In genomic region chr7:108340856-108341411, GRCh38 we compare ENCODE assay signal across 1 cellular context.
A peak's percentile ranks its signal among the peaks of the same experiment; 100 is the strongest.
TF ChIP-seq lines count a peak whose summit lies in the region.

No MANE protein-coding gene starts in this region.

TF ChIP-seq in HepG2, 621 proteins besides CTCF, POLR2A, EP300 and RAD21 (continued from another document and continues in another):
- 0 out of 2 replicates have a peak, but pooled peaks have one; percentile 24 for TF ChIP-seq KMT2B (CRISPR knock-in tag; IDR thresholded peaks at IDR 0.05)
- no peak for TF ChIP-seq KLF6 (CRISPR knock-in tag; IDR thresholded peaks at IDR 0.05)
- TF ChIP-seq MAX (IDR thresholded peaks at IDR 0.05): 0 out of 2 replicates have a peak, but pooled peaks have one; percentile 14
- TF ChIP-seq ESRRA (CRISPR knock-in tag; IDR thresholded peaks at IDR 0.05; ENCODE audit: low read depth): 0 out of 2 replicates have a peak, but pooled peaks have one; percentile 24
- peak; percentile 53; the same call in 1 of the 2 replicates for TF ChIP-seq RARA (CRISPR knock-in tag; IDR thresholded peaks at IDR 0.05)
- TF ChIP-seq HMG20A (CRISPR knock-in tag; IDR thresholded peaks at IDR 0.05; ENCODE audit: borderline replicate concordance): peak; percentile 44; the same call in 1 of the 2 replicates
- 0 out of 2 replicates have a peak, but pooled peaks have one; percentile 42 for TF ChIP-seq ZMYM2 (CRISPR knock-in tag; IDR thresholded peaks at IDR 0.05)
- TF ChIP-seq ZSCAN22 (CRISPR knock-in tag; IDR thresholded peaks at IDR 0.05): no peak
- peak; percentile 83 for TF ChIP-seq ZSCAN29 (CRISPR knock-in tag; conservative IDR thresholded peaks at IDR 0.05)
- TF ChIP-seq HNF4G (IDR thresholded peaks at IDR 0.05; ENCODE audit: borderline replicate concordance, low read depth, low read length): peak; percentile 57; the same call in 1 of the 2 replicates
- peak; percentile 88 for TF ChIP-seq HNF4G (CRISPR knock-in tag; IDR thresholded peaks at IDR 0.05; ENCODE audit: borderline replicate concordance, low read depth)
- TF ChIP-seq, protein P1, sequence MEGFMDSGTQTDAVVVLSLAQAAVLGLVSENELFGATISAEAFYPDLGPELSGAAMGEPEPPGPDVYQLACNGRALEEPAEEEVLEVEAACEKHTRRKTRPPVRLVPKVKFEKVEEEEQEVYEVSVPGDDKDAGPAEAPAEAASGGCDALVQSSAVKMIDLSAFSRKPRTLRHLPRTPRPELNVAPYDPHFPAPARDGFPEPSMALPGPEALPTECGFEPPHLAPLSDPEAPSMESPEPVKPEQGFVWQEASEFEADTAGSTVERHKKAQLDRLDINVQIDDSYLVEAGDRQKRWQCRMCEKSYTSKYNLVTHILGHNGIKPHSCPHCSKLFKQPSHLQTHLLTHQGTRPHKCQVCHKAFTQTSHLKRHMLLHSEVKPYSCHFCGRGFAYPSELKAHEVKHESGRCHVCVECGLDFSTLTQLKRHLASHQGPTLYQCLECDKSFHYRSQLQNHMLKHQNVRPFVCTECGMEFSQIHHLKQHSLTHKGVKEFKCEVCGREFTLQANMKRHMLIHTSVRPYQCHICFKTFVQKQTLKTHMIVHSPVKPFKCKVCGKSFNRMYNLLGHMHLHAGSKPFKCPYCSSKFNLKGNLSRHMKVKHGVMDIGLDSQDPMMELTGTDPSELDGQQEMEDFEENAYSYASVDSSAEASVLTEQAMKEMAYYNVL (CRISPR knock-in tag; IDR thresholded peaks at IDR 0.05; ENCODE audit: borderline replicate concordance): 0 out of 2 replicates have a peak, but pooled peaks have one; percentile 46
- no peak for TF ChIP-seq FOXA1 (IDR thresholded peaks at IDR 0.05)
- 0 out of 2 replicates have a peak, but pooled peaks have one; percentile 1 for TF ChIP-seq FOXA1 (CRISPR knock-in tag; IDR thresholded peaks at IDR 0.05)
- 0 out of 2 replicates have a peak, but pooled peaks have one; percentile 54 for TF ChIP-seq GFI1 (CRISPR knock-in tag; IDR thresholded peaks at IDR 0.05; ENCODE audit: borderline replicate concordance)
- peak; percentile 32; the same call in 1 of the 2 replicates for TF ChIP-seq ZKSCAN8 (CRISPR knock-in tag; IDR thresholded peaks at IDR 0.05; ENCODE audit: borderline replicate concordance)
- 0 out of 2 replicates have a peak, but pooled peaks have one; percentile 19 for TF ChIP-seq GABPB1 (CRISPR knock-in tag; IDR thresholded peaks at IDR 0.05)
- TF ChIP-seq ZNF687 (CRISPR knock-in tag; IDR thresholded peaks at IDR 0.05): peak; percentile 67
- TF ChIP-seq MIER2 (CRISPR knock-in tag; IDR thresholded peaks at IDR 0.05): peak; percentile 65; the same call in 1 of the 2 replicates
- no peak for TF ChIP-seq ZFYVE20 (CRISPR knock-in tag; IDR thresholded peaks at IDR 0.05; ENCODE audit: borderline replicate concordance, low read depth)
- peak; percentile 62; the same call in 1 of the 2 replicates for TF ChIP-seq SMARCC2 (IDR thresholded peaks at IDR 0.05)
- peak; percentile 63; the same call in 1 of the 2 replicates for TF ChIP-seq MTA1 (CRISPR knock-in tag; IDR thresholded peaks at IDR 0.05; ENCODE audit: borderline replicate concordance)
- TF ChIP-seq, protein P2, sequence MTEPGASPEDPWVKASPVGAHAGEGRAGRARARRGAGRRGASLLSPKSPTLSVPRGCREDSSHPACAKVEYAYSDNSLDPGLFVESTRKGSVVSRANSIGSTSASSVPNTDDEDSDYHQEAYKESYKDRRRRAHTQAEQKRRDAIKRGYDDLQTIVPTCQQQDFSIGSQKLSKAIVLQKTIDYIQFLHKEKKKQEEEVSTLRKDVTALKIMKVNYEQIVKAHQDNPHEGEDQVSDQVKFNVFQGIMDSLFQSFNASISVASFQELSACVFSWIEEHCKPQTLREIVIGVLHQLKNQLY (CRISPR knock-in tag; IDR thresholded peaks at IDR 0.05): peak; percentile 29; the same call in 1 of the 2 replicates
- 0 out of 2 replicates have a peak, but pooled peaks have one; percentile 26 for TF ChIP-seq HDAC1 (CRISPR knock-in tag; IDR thresholded peaks at IDR 0.05)
- no peak for TF ChIP-seq MATR3 (CRISPR knock-in tag; IDR thresholded peaks at IDR 0.05)
- TF ChIP-seq ELF3 (CRISPR knock-in tag; IDR thresholded peaks at IDR 0.05): peak; percentile 63; the same call in 1 of the 2 replicates
- TF ChIP-seq, protein P3, sequence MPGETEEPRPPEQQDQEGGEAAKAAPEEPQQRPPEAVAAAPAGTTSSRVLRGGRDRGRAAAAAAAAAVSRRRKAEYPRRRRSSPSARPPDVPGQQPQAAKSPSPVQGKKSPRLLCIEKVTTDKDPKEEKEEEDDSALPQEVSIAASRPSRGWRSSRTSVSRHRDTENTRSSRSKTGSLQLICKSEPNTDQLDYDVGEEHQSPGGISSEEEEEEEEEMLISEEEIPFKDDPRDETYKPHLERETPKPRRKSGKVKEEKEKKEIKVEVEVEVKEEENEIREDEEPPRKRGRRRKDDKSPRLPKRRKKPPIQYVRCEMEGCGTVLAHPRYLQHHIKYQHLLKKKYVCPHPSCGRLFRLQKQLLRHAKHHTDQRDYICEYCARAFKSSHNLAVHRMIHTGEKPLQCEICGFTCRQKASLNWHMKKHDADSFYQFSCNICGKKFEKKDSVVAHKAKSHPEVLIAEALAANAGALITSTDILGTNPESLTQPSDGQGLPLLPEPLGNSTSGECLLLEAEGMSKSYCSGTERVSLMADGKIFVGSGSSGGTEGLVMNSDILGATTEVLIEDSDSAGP (CRISPR knock-in tag; IDR thresholded peaks at IDR 0.05; ENCODE audit: borderline replicate concordance): peak; percentile 39; the same call in 1 of the 2 replicates
- no peak for TF ChIP-seq ZNF790 (CRISPR knock-in tag; IDR thresholded peaks at IDR 0.05; ENCODE audit: borderline replicate concordance)
- TF ChIP-seq, protein P4, sequence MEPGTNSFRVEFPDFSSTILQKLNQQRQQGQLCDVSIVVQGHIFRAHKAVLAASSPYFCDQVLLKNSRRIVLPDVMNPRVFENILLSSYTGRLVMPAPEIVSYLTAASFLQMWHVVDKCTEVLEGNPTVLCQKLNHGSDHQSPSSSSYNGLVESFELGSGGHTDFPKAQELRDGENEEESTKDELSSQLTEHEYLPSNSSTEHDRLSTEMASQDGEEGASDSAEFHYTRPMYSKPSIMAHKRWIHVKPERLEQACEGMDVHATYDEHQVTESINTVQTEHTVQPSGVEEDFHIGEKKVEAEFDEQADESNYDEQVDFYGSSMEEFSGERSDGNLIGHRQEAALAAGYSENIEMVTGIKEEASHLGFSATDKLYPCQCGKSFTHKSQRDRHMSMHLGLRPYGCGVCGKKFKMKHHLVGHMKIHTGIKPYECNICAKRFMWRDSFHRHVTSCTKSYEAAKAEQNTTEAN (CRISPR knock-in tag; conservative IDR thresholded peaks at IDR 0.05): 0 out of 2 replicates have a peak, but pooled peaks have one; percentile 20
- peak; percentile 62; the same call in 1 of the 2 replicates for TF ChIP-seq ERF (CRISPR knock-in tag; IDR thresholded peaks at IDR 0.05)
- TF ChIP-seq PCBP1 (IDR thresholded peaks at IDR 0.05; ENCODE audit: borderline replicate concordance, low read depth, low read length): no peak
- 0 out of 2 replicates have a peak, but pooled peaks have one; percentile 31 for TF ChIP-seq ARID3A (IDR thresholded peaks at IDR 0.05; ENCODE audit: low read depth, low read length)
- TF ChIP-seq MED1 (CRISPR knock-in tag; IDR thresholded peaks at IDR 0.05): peak; percentile 69
- TF ChIP-seq ZNF781 (CRISPR knock-in tag; IDR thresholded peaks at IDR 0.05; ENCODE audit: borderline replicate concordance, not compliant biosample characterization): no peak
- peak; percentile 52; the same call in 1 of the 2 replicates for TF ChIP-seq MEIS1 (CRISPR knock-in tag; IDR thresholded peaks at IDR 0.05; ENCODE audit: borderline replicate concordance)
- TF ChIP-seq ZNF879 (CRISPR knock-in tag; IDR thresholded peaks at IDR 0.05): no peak
- TF ChIP-seq, protein P5, sequence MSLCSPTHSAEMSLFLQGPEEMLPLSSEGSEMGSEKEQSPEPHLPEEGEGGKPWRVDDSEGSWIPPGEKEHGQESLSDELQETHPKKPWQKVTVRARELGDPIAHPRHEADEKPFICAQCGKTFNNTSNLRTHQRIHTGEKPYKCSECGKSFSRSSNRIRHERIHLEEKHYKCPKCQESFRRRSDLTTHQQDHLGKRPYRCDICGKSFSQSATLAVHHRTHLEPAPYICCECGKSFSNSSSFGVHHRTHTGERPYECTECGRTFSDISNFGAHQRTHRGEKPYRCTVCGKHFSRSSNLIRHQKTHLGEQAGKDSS (CRISPR knock-in tag; IDR thresholded peaks at IDR 0.05; ENCODE audit: borderline replicate concordance, low read depth): 0 out of 2 replicates have a peak, but pooled peaks have one; percentile 32
- no peak for TF ChIP-seq CREB3 (CRISPR knock-in tag; IDR thresholded peaks at IDR 0.05)
- TF ChIP-seq ZBTB7A (CRISPR knock-in tag; IDR thresholded peaks at IDR 0.05): 0 out of 2 replicates have a peak, but pooled peaks have one; percentile 31
- 0 out of 2 replicates have a peak, but pooled peaks have one; percentile 39 for TF ChIP-seq GATAD1 (CRISPR knock-in tag; IDR thresholded peaks at IDR 0.05)
- TF ChIP-seq KDM2A (CRISPR knock-in tag; IDR thresholded peaks at IDR 0.05; ENCODE audit: borderline replicate concordance, low read depth): no peak
- no peak for TF ChIP-seq SOX13 (IDR thresholded peaks at IDR 0.05)
- peak in 1 of 2 experiments; percentile 53; a peak in 2 of 4 replicates for TF ChIP-seq SOX13 (CRISPR knock-in tag; conservative IDR thresholded peaks at IDR 0.05 in 1 of 2, IDR thresholded peaks at IDR 0.05 in 1 of 2)
- TF ChIP-seq DNMT3B (CRISPR knock-in tag; conservative IDR thresholded peaks at IDR 0.05): 0 out of 2 replicates have a peak, but pooled peaks have one; percentile 52
- TF ChIP-seq MIXL1 (CRISPR knock-in tag; IDR thresholded peaks at IDR 0.05): peak; percentile 38; the same call in 1 of the 2 replicates
- TF ChIP-seq MEIS2 (CRISPR knock-in tag; IDR thresholded peaks at IDR 0.05): peak; percentile 58; the same call in 1 of the 2 replicates
- peak; percentile 57; the same call in 1 of the 2 replicates for TF ChIP-seq ZMYM4 (CRISPR knock-in tag; IDR thresholded peaks at IDR 0.05)
- 0 out of 2 replicates have a peak, but pooled peaks have one; percentile 25 for TF ChIP-seq FOXK1 (CRISPR knock-in tag; IDR thresholded peaks at IDR 0.05; ENCODE audit: borderline replicate concordance, low read depth)
- peak in 1 of 2 experiments; percentile 65; a peak in 2 of 4 replicates for TF ChIP-seq NR2F1 (CRISPR knock-in tag; IDR thresholded peaks at IDR 0.05)
- peak; percentile 86 for TF ChIP-seq GATAD2A (CRISPR knock-in tag; IDR thresholded peaks at IDR 0.05)
- no peak for TF ChIP-seq ZNF160 (CRISPR knock-in tag; IDR thresholded peaks at IDR 0.05)
- no peak for TF ChIP-seq ZSCAN9 (CRISPR knock-in tag; IDR thresholded peaks at IDR 0.05; ENCODE audit: borderline replicate concordance)
- TF ChIP-seq TBP (CRISPR knock-in tag; IDR thresholded peaks at IDR 0.05): no peak
- TF ChIP-seq ZFX (CRISPR knock-in tag; IDR thresholded peaks at IDR 0.05; ENCODE audit: low read depth): peak; percentile 41; the same call in 1 of the 2 replicates
- TF ChIP-seq CHD2 (IDR thresholded peaks at IDR 0.05; ENCODE audit: low read depth, low read length): no peak
- TF ChIP-seq RXRA (CRISPR knock-in tag; IDR thresholded peaks at IDR 0.05): peak; percentile 67; the same call in 1 of the 2 replicates
- 0 out of 2 replicates have a peak, but pooled peaks have one; percentile 36 for TF ChIP-seq ZSCAN20 (CRISPR knock-in tag; IDR thresholded peaks at IDR 0.05; ENCODE audit: borderline replicate concordance)
- peak; percentile 83; the same call in 1 of the 2 replicates for TF ChIP-seq ZBTB7B (CRISPR knock-in tag; IDR thresholded peaks at IDR 0.05)
- peak; percentile 44 for TF ChIP-seq TBX2 (CRISPR knock-in tag; IDR thresholded peaks at IDR 0.05; ENCODE audit: borderline replicate concordance)
